In genomic region chrX:52995135-52995973, GRCh38 we compare ENCODE assay signal across 1 cellular context.
TF ChIP-seq lines count a peak whose summit lies in the region.

No MANE protein-coding gene starts in this region.

TF ChIP-seq in HepG2, 621 proteins besides CTCF, POLR2A, EP300 and RAD21 (continued from another document and continues in another):
- TF ChIP-seq, protein P1, sequence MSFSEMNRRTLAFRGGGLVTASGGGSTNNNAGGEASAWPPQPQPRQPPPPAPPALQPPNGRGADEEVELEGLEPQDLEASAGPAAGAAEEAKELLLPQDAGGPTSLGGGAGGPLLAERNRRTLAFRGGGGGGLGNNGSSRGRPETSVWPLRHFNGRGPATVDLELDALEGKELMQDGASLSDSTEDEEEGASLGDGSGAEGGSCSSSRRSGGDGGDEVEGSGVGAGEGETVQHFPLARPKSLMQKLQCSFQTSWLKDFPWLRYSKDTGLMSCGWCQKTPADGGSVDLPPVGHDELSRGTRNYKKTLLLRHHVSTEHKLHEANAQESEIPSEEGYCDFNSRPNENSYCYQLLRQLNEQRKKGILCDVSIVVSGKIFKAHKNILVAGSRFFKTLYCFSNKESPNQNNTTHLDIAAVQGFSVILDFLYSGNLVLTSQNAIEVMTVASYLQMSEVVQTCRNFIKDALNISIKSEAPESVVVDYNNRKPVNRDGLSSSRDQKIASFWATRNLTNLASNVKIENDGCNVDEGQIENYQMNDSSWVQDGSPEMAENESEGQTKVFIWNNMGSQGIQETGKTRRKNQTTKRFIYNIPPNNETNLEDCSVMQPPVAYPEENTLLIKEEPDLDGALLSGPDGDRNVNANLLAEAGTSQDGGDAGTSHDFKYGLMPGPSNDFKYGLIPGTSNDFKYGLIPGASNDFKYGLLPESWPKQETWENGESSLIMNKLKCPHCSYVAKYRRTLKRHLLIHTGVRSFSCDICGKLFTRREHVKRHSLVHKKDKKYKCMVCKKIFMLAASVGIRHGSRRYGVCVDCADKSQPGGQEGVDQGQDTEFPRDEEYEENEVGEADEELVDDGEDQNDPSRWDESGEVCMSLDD (CRISPR knock-in tag; IDR thresholded peaks at IDR 0.05; ENCODE audit: borderline replicate concordance), result no peak
- TF ChIP-seq GTF3A (CRISPR knock-in tag; conservative IDR thresholded peaks at IDR 0.05), result no peak
- no peak for TF ChIP-seq TCF7 (IDR thresholded peaks at IDR 0.05; ENCODE audit: low read depth)
- TF ChIP-seq KDM3A (CRISPR knock-in tag; IDR thresholded peaks at IDR 0.05; ENCODE audit: low read depth), result no peak
- TF ChIP-seq KAT8 (CRISPR knock-in tag; IDR thresholded peaks at IDR 0.05), result peak; percentile 63; the same call in 1 of the 2 replicates
- no peak for TF ChIP-seq PCBP1 (IDR thresholded peaks at IDR 0.05; ENCODE audit: borderline replicate concordance, low read depth, low read length)
- no peak for TF ChIP-seq PCBP2 (optimal IDR thresholded peaks at IDR 0.05; ENCODE audit: low read depth, low read length, poor library complexity, severe bottlenecking)
- 0 out of 2 replicates have a peak, but pooled peaks have one; percentile 33 for TF ChIP-seq ZMAT3 (CRISPR knock-in tag; conservative IDR thresholded peaks at IDR 0.05)
- TF ChIP-seq ZSCAN22 (CRISPR knock-in tag; IDR thresholded peaks at IDR 0.05), result no peak
- TF ChIP-seq, protein P2, sequence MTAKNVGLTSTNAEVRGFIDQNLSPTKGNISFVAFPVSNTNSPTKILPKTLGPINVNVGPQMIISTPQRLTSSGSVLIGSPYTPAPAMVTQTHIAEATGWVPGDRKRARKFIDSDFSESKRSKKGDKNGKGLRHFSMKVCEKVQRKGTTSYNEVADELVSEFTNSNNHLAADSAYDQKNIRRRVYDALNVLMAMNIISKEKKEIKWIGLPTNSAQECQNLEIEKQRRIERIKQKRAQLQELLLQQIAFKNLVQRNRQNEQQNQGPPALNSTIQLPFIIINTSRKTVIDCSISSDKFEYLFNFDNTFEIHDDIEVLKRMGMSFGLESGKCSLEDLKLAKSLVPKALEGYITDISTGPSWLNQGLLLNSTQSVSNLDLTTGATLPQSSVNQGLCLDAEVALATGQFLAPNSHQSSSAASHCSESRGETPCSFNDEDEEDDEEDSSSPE (CRISPR knock-in tag; IDR thresholded peaks at IDR 0.05), result no peak; the same call in 1 of the 2 replicates
- TF ChIP-seq HMGXB4 (CRISPR knock-in tag; IDR thresholded peaks at IDR 0.05; ENCODE audit: borderline replicate concordance in 1 of 2, low read depth in 1 of 2), result peak in 1 of 2 experiments; percentile 66; a peak in 3 of 4 replicates
- TF ChIP-seq, protein P3, sequence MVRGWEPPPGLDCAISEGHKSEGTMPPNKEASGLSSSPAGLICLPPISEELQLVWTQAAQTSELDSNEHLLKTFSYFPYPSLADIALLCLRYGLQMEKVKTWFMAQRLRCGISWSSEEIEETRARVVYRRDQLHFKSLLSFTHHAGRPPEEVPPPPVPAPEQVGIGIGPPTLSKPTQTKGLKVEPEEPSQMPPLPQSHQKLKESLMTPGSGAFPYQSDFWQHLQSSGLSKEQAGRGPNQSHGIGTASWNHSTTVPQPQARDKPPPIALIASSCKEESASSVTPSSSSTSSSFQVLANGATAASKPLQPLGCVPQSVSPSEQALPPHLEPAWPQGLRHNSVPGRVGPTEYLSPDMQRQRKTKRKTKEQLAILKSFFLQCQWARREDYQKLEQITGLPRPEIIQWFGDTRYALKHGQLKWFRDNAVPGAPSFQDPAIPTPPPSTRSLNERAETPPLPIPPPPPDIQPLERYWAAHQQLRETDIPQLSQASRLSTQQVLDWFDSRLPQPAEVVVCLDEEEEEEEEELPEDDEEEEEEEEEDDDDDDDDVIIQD (CRISPR knock-in tag; IDR thresholded peaks at IDR 0.05; ENCODE audit: low read depth), result no peak
- TF ChIP-seq SALL2 (CRISPR knock-in tag; IDR thresholded peaks at IDR 0.05), result no peak
- peak; percentile 96 for TF ChIP-seq GABPB1 (CRISPR knock-in tag; IDR thresholded peaks at IDR 0.05)
- no peak for TF ChIP-seq E2F1 (CRISPR knock-in tag; IDR thresholded peaks at IDR 0.05)
- TF ChIP-seq, protein P4, sequence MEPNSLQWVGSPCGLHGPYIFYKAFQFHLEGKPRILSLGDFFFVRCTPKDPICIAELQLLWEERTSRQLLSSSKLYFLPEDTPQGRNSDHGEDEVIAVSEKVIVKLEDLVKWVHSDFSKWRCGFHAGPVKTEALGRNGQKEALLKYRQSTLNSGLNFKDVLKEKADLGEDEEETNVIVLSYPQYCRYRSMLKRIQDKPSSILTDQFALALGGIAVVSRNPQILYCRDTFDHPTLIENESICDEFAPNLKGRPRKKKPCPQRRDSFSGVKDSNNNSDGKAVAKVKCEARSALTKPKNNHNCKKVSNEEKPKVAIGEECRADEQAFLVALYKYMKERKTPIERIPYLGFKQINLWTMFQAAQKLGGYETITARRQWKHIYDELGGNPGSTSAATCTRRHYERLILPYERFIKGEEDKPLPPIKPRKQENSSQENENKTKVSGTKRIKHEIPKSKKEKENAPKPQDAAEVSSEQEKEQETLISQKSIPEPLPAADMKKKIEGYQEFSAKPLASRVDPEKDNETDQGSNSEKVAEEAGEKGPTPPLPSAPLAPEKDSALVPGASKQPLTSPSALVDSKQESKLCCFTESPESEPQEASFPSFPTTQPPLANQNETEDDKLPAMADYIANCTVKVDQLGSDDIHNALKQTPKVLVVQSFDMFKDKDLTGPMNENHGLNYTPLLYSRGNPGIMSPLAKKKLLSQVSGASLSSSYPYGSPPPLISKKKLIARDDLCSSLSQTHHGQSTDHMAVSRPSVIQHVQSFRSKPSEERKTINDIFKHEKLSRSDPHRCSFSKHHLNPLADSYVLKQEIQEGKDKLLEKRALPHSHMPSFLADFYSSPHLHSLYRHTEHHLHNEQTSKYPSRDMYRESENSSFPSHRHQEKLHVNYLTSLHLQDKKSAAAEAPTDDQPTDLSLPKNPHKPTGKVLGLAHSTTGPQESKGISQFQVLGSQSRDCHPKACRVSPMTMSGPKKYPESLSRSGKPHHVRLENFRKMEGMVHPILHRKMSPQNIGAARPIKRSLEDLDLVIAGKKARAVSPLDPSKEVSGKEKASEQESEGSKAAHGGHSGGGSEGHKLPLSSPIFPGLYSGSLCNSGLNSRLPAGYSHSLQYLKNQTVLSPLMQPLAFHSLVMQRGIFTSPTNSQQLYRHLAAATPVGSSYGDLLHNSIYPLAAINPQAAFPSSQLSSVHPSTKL (CRISPR knock-in tag; IDR thresholded peaks at IDR 0.05), result no peak
- TF ChIP-seq, protein P5, sequence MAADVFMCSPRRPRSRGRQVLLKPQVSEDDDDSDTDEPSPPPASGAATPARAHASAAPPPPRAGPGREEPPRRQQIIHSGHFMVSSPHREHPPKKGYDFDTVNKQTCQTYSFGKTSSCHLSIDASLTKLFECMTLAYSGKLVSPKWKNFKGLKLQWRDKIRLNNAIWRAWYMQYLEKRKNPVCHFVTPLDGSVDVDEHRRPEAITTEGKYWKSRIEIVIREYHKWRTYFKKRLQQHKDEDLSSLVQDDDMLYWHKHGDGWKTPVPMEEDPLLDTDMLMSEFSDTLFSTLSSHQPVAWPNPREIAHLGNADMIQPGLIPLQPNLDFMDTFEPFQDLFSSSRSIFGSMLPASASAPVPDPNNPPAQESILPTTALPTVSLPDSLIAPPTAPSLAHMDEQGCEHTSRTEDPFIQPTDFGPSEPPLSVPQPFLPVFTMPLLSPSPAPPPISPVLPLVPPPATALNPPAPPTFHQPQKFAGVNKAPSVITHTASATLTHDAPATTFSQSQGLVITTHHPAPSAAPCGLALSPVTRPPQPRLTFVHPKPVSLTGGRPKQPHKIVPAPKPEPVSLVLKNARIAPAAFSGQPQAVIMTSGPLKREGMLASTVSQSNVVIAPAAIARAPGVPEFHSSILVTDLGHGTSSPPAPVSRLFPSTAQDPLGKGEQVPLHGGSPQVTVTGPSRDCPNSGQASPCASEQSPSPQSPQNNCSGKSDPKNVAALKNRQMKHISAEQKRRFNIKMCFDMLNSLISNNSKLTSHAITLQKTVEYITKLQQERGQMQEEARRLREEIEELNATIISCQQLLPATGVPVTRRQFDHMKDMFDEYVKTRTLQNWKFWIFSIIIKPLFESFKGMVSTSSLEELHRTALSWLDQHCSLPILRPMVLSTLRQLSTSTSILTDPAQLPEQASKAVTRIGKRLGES (CRISPR knock-in tag; IDR thresholded peaks at IDR 0.05; ENCODE audit: borderline replicate concordance), result no peak
- TF ChIP-seq ATF7 (IDR thresholded peaks at IDR 0.05), result peak; percentile 69
- TF ChIP-seq ATF7 (CRISPR knock-in tag; IDR thresholded peaks at IDR 0.05), result no peak
- no peak for TF ChIP-seq ZNF75D (CRISPR knock-in tag; IDR thresholded peaks at IDR 0.05; ENCODE audit: borderline replicate concordance)
- no peak for TF ChIP-seq ZNF850 (CRISPR knock-in tag; conservative IDR thresholded peaks at IDR 0.05)
- TF ChIP-seq ZNF891 (CRISPR knock-in tag; IDR thresholded peaks at IDR 0.05), result no peak
- TF ChIP-seq SAP130 (CRISPR knock-in tag; IDR thresholded peaks at IDR 0.05; ENCODE audit: low read depth), result peak; percentile 72
- TF ChIP-seq ZFAT (CRISPR knock-in tag; conservative IDR thresholded peaks at IDR 0.05), result no peak
- TF ChIP-seq ADNP (CRISPR knock-in tag; IDR thresholded peaks at IDR 0.05), result no peak
- no peak for TF ChIP-seq ESRRA (CRISPR knock-in tag; IDR thresholded peaks at IDR 0.05; ENCODE audit: low read depth)
- no peak for TF ChIP-seq HHEX (CRISPR knock-in tag; IDR thresholded peaks at IDR 0.05)
- no peak for TF ChIP-seq REST (IDR thresholded peaks at IDR 0.05; ENCODE audit: borderline replicate concordance in 1 of 2, low read depth in 1 of 2, low read length in 2 of 2)
- TF ChIP-seq TEAD3 (CRISPR knock-in tag; optimal IDR thresholded peaks at IDR 0.05; ENCODE audit: borderline replicate concordance), result no peak
- TF ChIP-seq SNAPC2 (CRISPR knock-in tag; IDR thresholded peaks at IDR 0.05), result no peak
- no peak for TF ChIP-seq SATB2 (CRISPR knock-in tag; IDR thresholded peaks at IDR 0.05)
- TF ChIP-seq BRD4 (CRISPR knock-in tag; IDR thresholded peaks at IDR 0.05), result no peak
- TF ChIP-seq ZNF607 (CRISPR knock-in tag; IDR thresholded peaks at IDR 0.05; ENCODE audit: borderline replicate concordance), result 0 out of 2 replicates have a peak, but pooled peaks have one; percentile 20
- no peak for TF ChIP-seq ZBTB46 (CRISPR knock-in tag; IDR thresholded peaks at IDR 0.05; ENCODE audit: borderline replicate concordance)
- no peak for TF ChIP-seq ZBTB1 (CRISPR knock-in tag; IDR thresholded peaks at IDR 0.05; ENCODE audit: borderline replicate concordance)
- TF ChIP-seq NFRKB (IDR thresholded peaks at IDR 0.05), result no peak
- no peak for TF ChIP-seq ZSCAN21 (CRISPR knock-in tag; IDR thresholded peaks at IDR 0.05; ENCODE audit: borderline replicate concordance)
- no peak for TF ChIP-seq ZBTB21 (CRISPR knock-in tag; IDR thresholded peaks at IDR 0.05)
